In the genomic region with DNA sequence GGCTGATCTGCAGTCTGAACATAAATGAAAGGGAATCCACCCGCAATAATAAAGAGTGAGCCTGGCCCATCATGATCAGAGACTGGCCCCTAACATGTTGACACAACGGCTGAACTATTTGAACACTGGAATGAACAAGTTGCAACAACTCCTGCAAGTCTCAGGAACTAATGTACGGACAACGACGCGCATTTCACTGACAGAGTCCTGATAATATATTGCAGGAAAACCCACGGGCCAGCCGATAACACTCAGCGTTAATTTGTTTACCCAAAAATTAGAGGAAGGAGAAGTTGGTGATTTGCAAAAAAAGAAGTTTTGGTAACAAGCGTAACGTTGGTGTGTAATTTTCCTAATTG, we compare ENCODE assay signal across 9 cellular contexts.
DNase-seq lines count a peak whose midpoint lies in the region; ATAC-seq and TF ChIP-seq lines count a peak whose summit lies in the region.
"Had no signal": no experiment of that assay in that cellular context is flagged by ENCODE, and none has a peak within 500 bp of the region (broad histone marks: within the 10 kb centered on the region; RNA-seq: fewer than 3 reads in every experiment).

No MANE protein-coding gene starts in this region.

- no peaks in the 10 kb centered on the region for H3K27me3 Mint-ChIP-seq in activated naive CD8-positive, alpha-beta T cell treated with anti-CD3 and anti-CD28 coated beads, Interleukin-2, amount 10 ng/mL, durations not matched to agents 7 days and 5 days
- peaks cover 3% of the 10 kb centered on the region for H3K27me3 Mint-ChIP-seq in nephron progenitor cell (ENCODE audit: low read depth, poor library complexity)

- peaks cover 12% of the 10 kb centered on the region for H3K9me3 Mint-ChIP-seq in activated naive CD8-positive, alpha-beta T cell treated with anti-CD3 and anti-CD28 coated beads, Interleukin-2, amount 10 ng/mL, durations not matched to agents 7 days and 5 days
- peaks cover 7% of the 10 kb centered on the region for H3K9me3 Mint-ChIP-seq in nephron progenitor cell

- POLR2A ChIA-PET in activated naive CD8-positive, alpha-beta T cell treated with anti-CD3 and anti-CD28 coated beads, Interleukin-2, amount 10 ng/mL, durations not matched to agents 7 days and 5 days (lab: Charles Lee), result no interaction called here

- no peak for DNase-seq in activated naive CD8-positive, alpha-beta T cell treated with anti-CD3 and anti-CD28 coated beads, Interleukin-2, amount 10 ng/mL, durations not matched to agents 7 days and 5 days
- DNase-seq in nephron progenitor cell (no peak), HT-29 (ENCODE audit: low spot score) (no peak)
- DNase-seq in activated CD8-positive, alpha-beta memory T cell treated with anti-CD3 and anti-CD28 coated beads for 24 hours, result no peak
- no peak for DNase-seq in stimulated activated CD8-positive, alpha-beta memory T cell treated with anti-CD3 and anti-CD28 coated beads, Interleukin-4, amount 100 ng/mL, for 48 hours
- DNase-seq: activated CD8-positive, alpha-beta T cell treated with anti-CD3 and anti-CD28 coated beads, Interleukin-2, amount 10 ng/mL, durations not matched to agents 7 days and 5 days; islet precursor cell had no signal

- peaks cover 14% of the 10 kb centered on the region for H3K4me1 Mint-ChIP-seq in activated naive CD8-positive, alpha-beta T cell treated with anti-CD3 and anti-CD28 coated beads, Interleukin-2, amount 10 ng/mL, durations not matched to agents 7 days and 5 days
- peaks cover 6% of the 10 kb centered on the region for H3K4me1 Mint-ChIP-seq in nephron progenitor cell

- TF ChIP-seq CTCF in nephron progenitor cell (IDR thresholded peaks at IDR 0.05), result no peak

- H3K27ac Mint-ChIP-seq in activated naive CD8-positive, alpha-beta T cell treated with anti-CD3 and anti-CD28 coated beads, Interleukin-2, amount 10 ng/mL, durations not matched to agents 7 days and 5 days, result peak overlapping the region; percentile 6
- peak overlapping the region; percentile 47 for H3K27ac Mint-ChIP-seq in nephron progenitor cell
- H3K27ac Mint-ChIP-seq: activated CD8-positive, alpha-beta T cell treated with anti-CD3 and anti-CD28 coated beads, Interleukin-2, amount 10 ng/mL, durations not matched to agents 7 days and 5 days had no signal

- peak overlapping the region; percentile 33 for H3K4me3 Mint-ChIP-seq in activated naive CD8-positive, alpha-beta T cell treated with anti-CD3 and anti-CD28 coated beads, Interleukin-2, amount 10 ng/mL, durations not matched to agents 7 days and 5 days
- H3K4me3 Mint-ChIP-seq in nephron progenitor cell, result no peak overlapping the region
- H3K4me3 Mint-ChIP-seq: activated CD8-positive, alpha-beta T cell treated with anti-CD3 and anti-CD28 coated beads, Interleukin-2, amount 10 ng/mL, durations not matched to agents 7 days and 5 days had no signal

- peaks cover 8% of the 10 kb centered on the region for H3K36me3 Mint-ChIP-seq in activated naive CD8-positive, alpha-beta T cell treated with anti-CD3 and anti-CD28 coated beads, Interleukin-2, amount 10 ng/mL, durations not matched to agents 7 days and 5 days
- H3K36me3 Mint-ChIP-seq in nephron progenitor cell (ENCODE audit: low read depth), result no peaks in the 10 kb centered on the region

- ATAC-seq in GM18511 (IDR thresholded peaks at IDR 0.05; ENCODE audit: unreplicated experiment) (peak; percentile 56), HG02884 (IDR thresholded peaks at IDR 0.05; ENCODE audit: unreplicated experiment) (peak; percentile 37)
- ATAC-seq in activated naive CD8-positive, alpha-beta T cell treated with anti-CD3 and anti-CD28 coated beads, Interleukin-2, amount 10 ng/mL, durations not matched to agents 7 days and 5 days (ENCODE audit: low read depth), result no peak
